1 cellular context compared by ENCODE assay signal in the genomic region with DNA sequence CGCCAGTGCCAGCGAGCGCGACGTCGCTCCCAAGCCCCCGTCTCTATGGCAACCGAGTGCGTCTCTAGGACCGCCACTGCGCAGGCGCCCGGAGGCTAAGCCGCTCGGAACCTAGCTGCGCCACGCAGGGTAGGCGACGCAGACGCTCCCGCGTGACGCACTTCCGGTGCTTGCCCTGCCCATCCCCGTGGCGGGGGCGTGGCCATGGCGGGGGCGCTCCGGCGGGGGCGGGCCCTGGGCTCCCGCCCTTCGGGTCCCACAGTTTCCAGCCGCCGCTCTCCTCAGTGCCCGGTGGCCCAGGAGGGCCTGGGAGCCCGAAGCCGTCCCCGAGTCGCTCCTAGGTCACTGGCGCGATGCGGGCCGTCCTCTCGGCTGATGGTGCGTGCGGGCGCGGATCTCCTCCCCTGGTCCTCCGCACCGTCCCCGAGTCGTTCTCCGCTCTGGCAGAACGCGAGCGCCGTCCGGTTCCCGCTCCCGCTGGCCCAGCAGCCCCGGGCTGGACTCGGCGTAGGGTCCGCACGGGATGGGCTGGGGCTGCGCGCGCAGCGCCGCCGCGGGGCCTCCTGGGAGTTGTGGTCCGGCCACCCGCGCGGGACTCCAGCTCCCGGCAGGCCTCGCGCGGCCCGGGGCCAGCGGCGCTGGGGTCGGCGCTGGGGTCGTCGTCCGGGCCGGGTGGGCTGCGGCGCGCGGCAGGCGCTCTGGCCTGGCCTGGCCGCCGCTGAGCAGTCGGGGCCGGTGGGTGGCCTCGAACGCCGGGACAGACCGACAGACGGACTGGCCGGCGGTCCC.
TF ChIP-seq lines count a peak whose summit lies in the region.

A gene (plus strand): TSS at position 245 of the 789 bp plus-strand sequence. CDS start 7,953 bp downstream, outside the sequence.

TF ChIP-seq in K562, 482 proteins besides CTCF, POLR2A, EP300 and RAD21 (continued from another document and continues in another):
- TF ChIP-seq TAF1 (IDR thresholded peaks at IDR 0.05; ENCODE audit: control insufficient read depth, extremely low read depth, insufficient read depth, low read length, severe bottlenecking) = peak; percentile 71
- TF ChIP-seq, protein P1, sequence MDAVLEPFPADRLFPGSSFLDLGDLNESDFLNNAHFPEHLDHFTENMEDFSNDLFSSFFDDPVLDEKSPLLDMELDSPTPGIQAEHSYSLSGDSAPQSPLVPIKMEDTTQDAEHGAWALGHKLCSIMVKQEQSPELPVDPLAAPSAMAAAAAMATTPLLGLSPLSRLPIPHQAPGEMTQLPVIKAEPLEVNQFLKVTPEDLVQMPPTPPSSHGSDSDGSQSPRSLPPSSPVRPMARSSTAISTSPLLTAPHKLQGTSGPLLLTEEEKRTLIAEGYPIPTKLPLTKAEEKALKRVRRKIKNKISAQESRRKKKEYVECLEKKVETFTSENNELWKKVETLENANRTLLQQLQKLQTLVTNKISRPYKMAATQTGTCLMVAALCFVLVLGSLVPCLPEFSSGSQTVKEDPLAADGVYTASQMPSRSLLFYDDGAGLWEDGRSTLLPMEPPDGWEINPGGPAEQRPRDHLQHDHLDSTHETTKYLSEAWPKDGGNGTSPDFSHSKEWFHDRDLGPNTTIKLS (IDR thresholded peaks at IDR 0.05; ENCODE audit: borderline replicate concordance, low read depth) = peak; percentile 96
- TF ChIP-seq, protein P2, sequence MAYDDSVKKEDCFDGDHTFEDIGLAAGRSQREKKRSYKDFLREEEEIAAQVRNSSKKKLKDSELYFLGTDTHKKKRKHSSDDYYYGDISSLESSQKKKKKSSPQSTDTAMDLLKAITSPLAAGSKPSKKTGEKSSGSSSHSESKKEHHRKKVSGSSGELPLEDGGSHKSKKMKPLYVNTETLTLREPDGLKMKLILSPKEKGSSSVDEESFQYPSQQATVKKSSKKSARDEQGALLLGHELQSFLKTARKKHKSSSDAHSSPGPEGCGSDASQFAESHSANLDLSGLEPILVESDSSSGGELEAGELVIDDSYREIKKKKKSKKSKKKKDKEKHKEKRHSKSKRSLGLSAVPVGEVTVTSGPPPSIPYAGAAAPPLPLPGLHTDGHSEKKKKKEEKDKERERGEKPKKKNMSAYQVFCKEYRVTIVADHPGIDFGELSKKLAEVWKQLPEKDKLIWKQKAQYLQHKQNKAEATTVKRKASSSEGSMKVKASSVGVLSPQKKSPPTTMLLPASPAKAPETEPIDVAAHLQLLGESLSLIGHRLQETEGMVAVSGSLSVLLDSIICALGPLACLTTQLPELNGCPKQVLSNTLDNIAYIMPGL (CRISPR knock-in tag; IDR thresholded peaks at IDR 0.05) = peak; percentile 76; the same call in 1 of the 2 replicates
- 0 out of 2 replicates have a peak, but pooled peaks have one; percentile 28 for TF ChIP-seq STAT5A (IDR thresholded peaks at IDR 0.05; ENCODE audit: borderline replicate concordance, low read length)
- TF ChIP-seq MYNN (IDR thresholded peaks at IDR 0.05) = 0 out of 2 replicates have a peak, but pooled peaks have one; percentile 15
- no peak for TF ChIP-seq MYNN (CRISPR knock-in tag; IDR thresholded peaks at IDR 0.05)
- TF ChIP-seq, protein P3, sequence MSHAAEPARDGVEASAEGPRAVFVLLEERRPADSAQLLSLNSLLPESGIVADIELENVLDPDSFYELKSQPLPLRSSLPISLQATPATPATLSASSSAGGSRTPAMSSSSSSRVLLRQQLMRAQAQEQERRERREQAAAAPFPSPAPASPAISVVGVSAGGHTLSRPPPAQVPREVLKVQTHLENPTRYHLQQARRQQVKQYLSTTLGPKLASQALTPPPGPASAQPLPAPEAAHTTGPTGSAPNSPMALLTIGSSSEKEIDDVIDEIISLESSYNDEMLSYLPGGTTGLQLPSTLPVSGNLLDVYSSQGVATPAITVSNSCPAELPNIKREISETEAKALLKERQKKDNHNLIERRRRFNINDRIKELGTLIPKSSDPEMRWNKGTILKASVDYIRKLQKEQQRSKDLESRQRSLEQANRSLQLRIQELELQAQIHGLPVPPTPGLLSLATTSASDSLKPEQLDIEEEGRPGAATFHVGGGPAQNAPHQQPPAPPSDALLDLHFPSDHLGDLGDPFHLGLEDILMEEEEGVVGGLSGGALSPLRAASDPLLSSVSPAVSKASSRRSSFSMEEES (CRISPR knock-in tag; IDR thresholded peaks at IDR 0.05) = no peak
- TF ChIP-seq, protein P4, sequence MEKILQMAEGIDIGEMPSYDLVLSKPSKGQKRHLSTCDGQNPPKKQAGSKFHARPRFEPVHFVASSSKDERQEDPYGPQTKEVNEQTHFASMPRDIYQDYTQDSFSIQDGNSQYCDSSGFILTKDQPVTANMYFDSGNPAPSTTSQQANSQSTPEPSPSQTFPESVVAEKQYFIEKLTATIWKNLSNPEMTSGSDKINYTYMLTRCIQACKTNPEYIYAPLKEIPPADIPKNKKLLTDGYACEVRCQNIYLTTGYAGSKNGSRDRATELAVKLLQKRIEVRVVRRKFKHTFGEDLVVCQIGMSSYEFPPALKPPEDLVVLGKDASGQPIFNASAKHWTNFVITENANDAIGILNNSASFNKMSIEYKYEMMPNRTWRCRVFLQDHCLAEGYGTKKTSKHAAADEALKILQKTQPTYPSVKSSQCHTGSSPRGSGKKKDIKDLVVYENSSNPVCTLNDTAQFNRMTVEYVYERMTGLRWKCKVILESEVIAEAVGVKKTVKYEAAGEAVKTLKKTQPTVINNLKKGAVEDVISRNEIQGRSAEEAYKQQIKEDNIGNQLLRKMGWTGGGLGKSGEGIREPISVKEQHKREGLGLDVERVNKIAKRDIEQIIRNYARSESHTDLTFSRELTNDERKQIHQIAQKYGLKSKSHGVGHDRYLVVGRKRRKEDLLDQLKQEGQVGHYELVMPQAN (IDR thresholded peaks at IDR 0.05; ENCODE audit: borderline replicate concordance) = peak; percentile 10; the same call in 1 of the 2 replicates
- TF ChIP-seq HDAC1 (IDR thresholded peaks at IDR 0.05) = peak in 1 of 2 experiments; percentile 47; a peak in 2 of 4 replicates
- TF ChIP-seq ZNF830 (CRISPR knock-in tag; IDR thresholded peaks at IDR 0.05) = peak; percentile 80; the same call in 1 of the 2 replicates
- TF ChIP-seq SRSF1 (IDR thresholded peaks at IDR 0.05; ENCODE audit: low read depth, low read length) = 0 out of 2 replicates have a peak, but pooled peaks have one; percentile 40
- peak; percentile 88 for TF ChIP-seq SMARCA5 (IDR thresholded peaks at IDR 0.05)
- TF ChIP-seq MYC (IDR thresholded peaks at IDR 0.05; ENCODE audit: low read depth, low read length) = peak; percentile 80
- no peak for TF ChIP-seq MYC (CRISPR knock-in tag; IDR thresholded peaks at IDR 0.05; ENCODE audit: borderline replicate concordance, low read depth)
- TF ChIP-seq GATAD2B (IDR thresholded peaks at IDR 0.05; ENCODE audit: borderline replicate concordance) = peak; percentile 99
- TF ChIP-seq, protein P5, sequence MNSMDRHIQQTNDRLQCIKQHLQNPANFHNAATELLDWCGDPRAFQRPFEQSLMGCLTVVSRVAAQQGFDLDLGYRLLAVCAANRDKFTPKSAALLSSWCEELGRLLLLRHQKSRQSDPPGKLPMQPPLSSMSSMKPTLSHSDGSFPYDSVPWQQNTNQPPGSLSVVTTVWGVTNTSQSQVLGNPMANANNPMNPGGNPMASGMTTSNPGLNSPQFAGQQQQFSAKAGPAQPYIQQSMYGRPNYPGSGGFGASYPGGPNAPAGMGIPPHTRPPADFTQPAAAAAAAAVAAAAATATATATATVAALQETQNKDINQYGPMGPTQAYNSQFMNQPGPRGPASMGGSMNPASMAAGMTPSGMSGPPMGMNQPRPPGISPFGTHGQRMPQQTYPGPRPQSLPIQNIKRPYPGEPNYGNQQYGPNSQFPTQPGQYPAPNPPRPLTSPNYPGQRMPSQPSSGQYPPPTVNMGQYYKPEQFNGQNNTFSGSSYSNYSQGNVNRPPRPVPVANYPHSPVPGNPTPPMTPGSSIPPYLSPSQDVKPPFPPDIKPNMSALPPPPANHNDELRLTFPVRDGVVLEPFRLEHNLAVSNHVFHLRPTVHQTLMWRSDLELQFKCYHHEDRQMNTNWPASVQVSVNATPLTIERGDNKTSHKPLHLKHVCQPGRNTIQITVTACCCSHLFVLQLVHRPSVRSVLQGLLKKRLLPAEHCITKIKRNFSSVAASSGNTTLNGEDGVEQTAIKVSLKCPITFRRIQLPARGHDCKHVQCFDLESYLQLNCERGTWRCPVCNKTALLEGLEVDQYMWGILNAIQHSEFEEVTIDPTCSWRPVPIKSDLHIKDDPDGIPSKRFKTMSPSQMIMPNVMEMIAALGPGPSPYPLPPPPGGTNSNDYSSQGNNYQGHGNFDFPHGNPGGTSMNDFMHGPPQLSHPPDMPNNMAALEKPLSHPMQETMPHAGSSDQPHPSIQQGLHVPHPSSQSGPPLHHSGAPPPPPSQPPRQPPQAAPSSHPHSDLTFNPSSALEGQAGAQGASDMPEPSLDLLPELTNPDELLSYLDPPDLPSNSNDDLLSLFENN (IDR thresholded peaks at IDR 0.05; ENCODE audit: low read depth in 2 of 2, low read length in 2 of 2) = no peak
- peak; percentile 97 for TF ChIP-seq PHF8 (IDR thresholded peaks at IDR 0.05; ENCODE audit: borderline replicate concordance, low read length)
- TF ChIP-seq, protein P6, sequence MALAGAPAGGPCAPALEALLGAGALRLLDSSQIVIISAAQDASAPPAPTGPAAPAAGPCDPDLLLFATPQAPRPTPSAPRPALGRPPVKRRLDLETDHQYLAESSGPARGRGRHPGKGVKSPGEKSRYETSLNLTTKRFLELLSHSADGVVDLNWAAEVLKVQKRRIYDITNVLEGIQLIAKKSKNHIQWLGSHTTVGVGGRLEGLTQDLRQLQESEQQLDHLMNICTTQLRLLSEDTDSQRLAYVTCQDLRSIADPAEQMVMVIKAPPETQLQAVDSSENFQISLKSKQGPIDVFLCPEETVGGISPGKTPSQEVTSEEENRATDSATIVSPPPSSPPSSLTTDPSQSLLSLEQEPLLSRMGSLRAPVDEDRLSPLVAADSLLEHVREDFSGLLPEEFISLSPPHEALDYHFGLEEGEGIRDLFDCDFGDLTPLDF (CRISPR knock-in tag; IDR thresholded peaks at IDR 0.05) = peak; percentile 91
- peak; percentile 98 for TF ChIP-seq ATF1 (CRISPR knock-in tag; IDR thresholded peaks at IDR 0.05)
- peak; percentile 99 for TF ChIP-seq ATF1 (tag; IDR thresholded peaks at IDR 0.05)
- TF ChIP-seq ZNF23 (CRISPR knock-in tag; IDR thresholded peaks at IDR 0.05) = 0 out of 2 replicates have a peak, but pooled peaks have one; percentile 56
- peak; percentile 92 for TF ChIP-seq RBFOX2 (IDR thresholded peaks at IDR 0.05; ENCODE audit: low read depth, low read length)
- TF ChIP-seq, protein P7, sequence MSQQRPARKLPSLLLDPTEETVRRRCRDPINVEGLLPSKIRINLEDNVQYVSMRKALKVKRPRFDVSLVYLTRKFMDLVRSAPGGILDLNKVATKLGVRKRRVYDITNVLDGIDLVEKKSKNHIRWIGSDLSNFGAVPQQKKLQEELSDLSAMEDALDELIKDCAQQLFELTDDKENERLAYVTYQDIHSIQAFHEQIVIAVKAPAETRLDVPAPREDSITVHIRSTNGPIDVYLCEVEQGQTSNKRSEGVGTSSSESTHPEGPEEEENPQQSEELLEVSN (IDR thresholded peaks at IDR 0.05; ENCODE audit: borderline replicate concordance in 1 of 2, extremely low read depth in 1 of 2, insufficient read depth in 1 of 2, insufficient read length in 1 of 2, low read depth in 1 of 2, low read length in 1 of 2, poor library complexity in 1 of 2, severe bottlenecking in 1 of 2) = peak; percentile 40 to 79
- no peak for TF ChIP-seq ZNF121 (CRISPR knock-in tag; conservative IDR thresholded peaks at IDR 0.05)
- TF ChIP-seq ZNF76 (CRISPR knock-in tag; IDR thresholded peaks at IDR 0.05; ENCODE audit: borderline replicate concordance) = peak; percentile 83; the same call in 1 of the 2 replicates
- peak; percentile 69 for TF ChIP-seq JUND (IDR thresholded peaks at IDR 0.05; ENCODE audit: borderline replicate concordance, low read depth, low read length)
- no peak; the same call in 2 of the 3 replicates for TF ChIP-seq JUND (tag; IDR thresholded peaks at IDR 0.05; ENCODE audit: borderline replicate concordance, low read depth, low read length)
- TF ChIP-seq, protein P8, sequence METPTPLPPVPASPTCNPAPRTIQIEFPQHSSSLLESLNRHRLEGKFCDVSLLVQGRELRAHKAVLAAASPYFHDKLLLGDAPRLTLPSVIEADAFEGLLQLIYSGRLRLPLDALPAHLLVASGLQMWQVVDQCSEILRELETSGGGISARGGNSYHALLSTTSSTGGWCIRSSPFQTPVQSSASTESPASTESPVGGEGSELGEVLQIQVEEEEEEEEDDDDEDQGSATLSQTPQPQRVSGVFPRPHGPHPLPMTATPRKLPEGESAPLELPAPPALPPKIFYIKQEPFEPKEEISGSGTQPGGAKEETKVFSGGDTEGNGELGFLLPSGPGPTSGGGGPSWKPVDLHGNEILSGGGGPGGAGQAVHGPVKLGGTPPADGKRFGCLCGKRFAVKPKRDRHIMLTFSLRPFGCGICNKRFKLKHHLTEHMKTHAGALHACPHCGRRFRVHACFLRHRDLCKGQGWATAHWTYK (CRISPR knock-in tag; IDR thresholded peaks at IDR 0.05) = peak; percentile 12; the same call in 1 of the 2 replicates
- TF ChIP-seq ETV1 (tag; conservative IDR thresholded peaks at IDR 0.05; ENCODE audit: low read depth) = peak; percentile 62
- TF ChIP-seq, protein P9, sequence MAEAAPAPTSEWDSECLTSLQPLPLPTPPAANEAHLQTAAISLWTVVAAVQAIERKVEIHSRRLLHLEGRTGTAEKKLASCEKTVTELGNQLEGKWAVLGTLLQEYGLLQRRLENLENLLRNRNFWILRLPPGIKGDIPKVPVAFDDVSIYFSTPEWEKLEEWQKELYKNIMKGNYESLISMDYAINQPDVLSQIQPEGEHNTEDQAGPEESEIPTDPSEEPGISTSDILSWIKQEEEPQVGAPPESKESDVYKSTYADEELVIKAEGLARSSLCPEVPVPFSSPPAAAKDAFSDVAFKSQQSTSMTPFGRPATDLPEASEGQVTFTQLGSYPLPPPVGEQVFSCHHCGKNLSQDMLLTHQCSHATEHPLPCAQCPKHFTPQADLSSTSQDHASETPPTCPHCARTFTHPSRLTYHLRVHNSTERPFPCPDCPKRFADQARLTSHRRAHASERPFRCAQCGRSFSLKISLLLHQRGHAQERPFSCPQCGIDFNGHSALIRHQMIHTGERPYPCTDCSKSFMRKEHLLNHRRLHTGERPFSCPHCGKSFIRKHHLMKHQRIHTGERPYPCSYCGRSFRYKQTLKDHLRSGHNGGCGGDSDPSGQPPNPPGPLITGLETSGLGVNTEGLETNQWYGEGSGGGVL (CRISPR knock-in tag; IDR thresholded peaks at IDR 0.05) = no peak
- TF ChIP-seq ZNF785 (CRISPR knock-in tag; IDR thresholded peaks at IDR 0.05) = no peak
- peak; percentile 85 for TF ChIP-seq ATF7 (IDR thresholded peaks at IDR 0.05)
- no peak for TF ChIP-seq ZNF184 (CRISPR knock-in tag; IDR thresholded peaks at IDR 0.05)
- TF ChIP-seq ZFX (CRISPR knock-in tag; IDR thresholded peaks at IDR 0.05) = peak; percentile 96
- 0 out of 2 replicates have a peak, but pooled peaks have one; percentile 60 for TF ChIP-seq LARP7 (IDR thresholded peaks at IDR 0.05)
- TF ChIP-seq ZNF766 (CRISPR knock-in tag; conservative IDR thresholded peaks at IDR 0.05) = 0 out of 2 replicates have a peak, but pooled peaks have one; percentile 47
- 0 out of 4 replicates have a peak, but pooled peaks of 1 of the 2 experiments have one; percentile 24 for TF ChIP-seq TRIM24 (IDR thresholded peaks at IDR 0.05)
- no peak for TF ChIP-seq HDAC3 (IDR thresholded peaks at IDR 0.05; ENCODE audit: borderline replicate concordance, partially characterized antibody)
- peak; percentile 53; the same call in 1 of the 2 replicates for TF ChIP-seq KLF13 (tag; IDR thresholded peaks at IDR 0.05; ENCODE audit: borderline replicate concordance, low read depth)
- TF ChIP-seq CHD1 (IDR thresholded peaks at IDR 0.05; ENCODE audit: low read length) = peak; percentile 99
